In genomic region chr17:47995241-47995935, GRCh38 we compare ENCODE assay signal across 32 cellular contexts. TPM values are rescaled to one million over a fixed set of nuclear protein-coding genes. Genes with fewer than 3 reads are reported as not detected.
DNase-seq lines count a peak whose midpoint lies in the region; ATAC-seq, FAIRE-seq and TF ChIP-seq lines count a peak whose summit lies in the region.
"Had no signal": no experiment of that assay in that cellular context is flagged by ENCODE, and none has a peak within 500 bp of the region (broad histone marks: within the 10 kb centered on the region; RNA-seq: fewer than 3 reads in every experiment).

No MANE protein-coding gene starts in this region.

- H3K27ac ChIP-seq in body of pancreas, result peak overlapping the region in 3 of 4 donors; percentile 67 to 78 (median 70)
- peak overlapping the region; percentile 57 for H3K27ac ChIP-seq in mesodermal cell (ENCODE audit: low read depth, low read length, severe bottlenecking)
- H3K27ac ChIP-seq: adrenal gland, coronary artery, suprapubic skin had no signal

- H3K9me3 ChIP-seq in body of pancreas, result no peaks in the 10 kb centered on the region
- no peaks in the 10 kb centered on the region for H3K9me3 ChIP-seq in mesodermal cell (ENCODE audit: control insufficient read depth, low read length)
- H3K9me3 ChIP-seq: adrenal gland, suprapubic skin had no signal

- H3K27me3 ChIP-seq in body of pancreas, result no peaks in the 10 kb centered on the region
- H3K27me3 ChIP-seq: adrenal gland, suprapubic skin had no signal

- H3K4me1 Mint-ChIP-seq in activated CD4-positive, alpha-beta T cell treated with anti-CD3 and anti-CD28 coated beads, Interleukin-2, amount 10 ng/mL, durations not matched to agents 7 days and 5 days, result no peaks in the 10 kb centered on the region
- H3K4me1 Mint-ChIP-seq: stimulated activated effector memory CD8-positive, alpha-beta T cell treated with anti-CD3 and anti-CD28 coated beads, Interleukin-12 subunit alpha, Interleukin-12 subunit beta, amount 100 ng/mL, for 72 hours had no signal

- 52 to 56% methylated on average over 9 to 11 of the region's 13 CpGs for WGBS in body of pancreas, 2 donors
- WGBS in mesodermal cell (ENCODE audit: insufficient coverage in 2 of 2), 2 experiments, result 37 to 57% methylated on average over 10 to 11 of the region's 13 CpGs

- TF ChIP-seq POLR2A in body of pancreas (IDR thresholded peaks at IDR 0.05), result peak in 1 of 3 donors; percentile 16

- H3K4me3 Mint-ChIP-seq in activated CD4-positive, alpha-beta T cell treated with anti-CD3 and anti-CD28 coated beads, Interleukin-2, amount 10 ng/mL, durations not matched to agents 7 days and 5 days, result no peak overlapping the region
- H3K4me3 Mint-ChIP-seq: stimulated activated effector memory CD8-positive, alpha-beta T cell treated with anti-CD3 and anti-CD28 coated beads, Interleukin-12 subunit alpha, Interleukin-12 subunit beta, amount 100 ng/mL, for 72 hours had no signal

- no peak overlapping the region for H3K27ac Mint-ChIP-seq in activated CD4-positive, alpha-beta T cell treated with anti-CD3 and anti-CD28 coated beads, Interleukin-2, amount 10 ng/mL, durations not matched to agents 7 days and 5 days
- H3K27ac Mint-ChIP-seq: stimulated activated effector memory CD8-positive, alpha-beta T cell treated with anti-CD3 and anti-CD28 coated beads, Interleukin-12 subunit alpha, Interleukin-12 subunit beta, amount 100 ng/mL, for 72 hours had no signal

- ATAC-seq in body of pancreas (peak; percentile 93), HG03354 (IDR thresholded peaks at IDR 0.05; ENCODE audit: poor library complexity, severe bottlenecking, unreplicated experiment) (no peak), HG03025 (IDR thresholded peaks at IDR 0.05; ENCODE audit: low FRiP score, unreplicated experiment) (no peak)
- ATAC-seq: HCT116, left ventricle myocardium superior had no signal

- no peaks in the 10 kb centered on the region for H3K9me3 Mint-ChIP-seq in activated CD4-positive, alpha-beta T cell treated with anti-CD3 and anti-CD28 coated beads, Interleukin-2, amount 10 ng/mL, durations not matched to agents 7 days and 5 days
- H3K9me3 Mint-ChIP-seq: stimulated activated effector memory CD8-positive, alpha-beta T cell treated with anti-CD3 and anti-CD28 coated beads, Interleukin-12 subunit alpha, Interleukin-12 subunit beta, amount 100 ng/mL, for 72 hours had no signal

- H3K4me1 ChIP-seq in body of pancreas (peaks cover 27% of the 10 kb centered on the region), mesodermal cell (ENCODE audit: control insufficient read depth, insufficient read depth, low read length, poor library complexity, severe bottlenecking) (peaks cover 37% of the 10 kb centered on the region)
- H3K4me1 ChIP-seq: adrenal gland, suprapubic skin had no signal

- TF ChIP-seq CTCF in D721Med (IDR thresholded peaks at IDR 0.05; ENCODE audit: insufficient read depth, missing control alignments) (no peak), body of pancreas (IDR thresholded peaks at IDR 0.05) (no peak)

- no peaks in the 10 kb centered on the region for H3K36me3 ChIP-seq in body of pancreas (replicated peaks in 1 of 2; ENCODE audit: insufficient read depth in 1 of 2, low read depth in 2 of 2)
- H3K36me3 ChIP-seq in mesodermal cell (ENCODE audit: control insufficient read depth, insufficient read depth, low read length), result no peaks in the 10 kb centered on the region
- H3K36me3 ChIP-seq: adrenal gland, suprapubic skin had no signal

- H3K27me3 Mint-ChIP-seq in activated CD4-positive, alpha-beta T cell treated with anti-CD3 and anti-CD28 coated beads, Interleukin-2, amount 10 ng/mL, durations not matched to agents 7 days and 5 days, result peaks cover 5% of the 10 kb centered on the region

- FAIRE-seq in D721Med (lab: Jason Lieb, UNC), result no peak
- FAIRE-seq: bronchial epithelial cell, endothelial cell of umbilical vein, HTR-8/SVneo, small intestine, urothelium cell line had no signal

- DNase-seq in D721Med (ENCODE audit: insufficient read length, low spot score) (peak; percentile 47), NCI-H1417 (lab: John Stamatoyannopoulos, UW) (peak in 2 of 3 experiments; percentile 50 to 85), body of pancreas (peak; percentile 83 to 90 (median 88)), HUDEP-2 (lab: John Stamatoyannopoulos, UW; ENCODE audit: unreplicated experiment in 76 of 76) (no peak)
- no peak for DNase-seq in activated CD4-positive, alpha-beta T cell treated with anti-CD3 and anti-CD28 coated beads, Interleukin-2, amount 10 ng/mL, durations not matched to agents 7 days and 5 days
- DNase-seq: ACHN; activated naive CD4-positive, alpha-beta T cell; activated T-cell treated with anti-CD3 and anti-CD28 coated beads, Interleukin-2, amount 50 U/mL, for 1 hour; adrenal gland; C1 segment of cervical spinal cord; head of caudate nucleus; left ventricle myocardium superior; NCI-H1048; NCI-H774; OCI-M1; Right ventricle myocardium superior; small intestine; stimulated activated CD4-positive, alpha-beta T cell treated with anti-CD3 and anti-CD28 coated beads, Interleukin-2, amount 100 ng/mL, for 24 hours; SW 1271 had no signal

- no peak overlapping the region for H3K4me3 ChIP-seq in body of pancreas
- no peak overlapping the region for H3K4me3 ChIP-seq in mesodermal cell (ENCODE audit: extremely low read depth, insufficient read depth, low read length, poor library complexity, severe bottlenecking)
- H3K4me3 ChIP-seq: adrenal gland, coronary artery, suprapubic skin had no signal

- no peaks in the 10 kb centered on the region for H3K36me3 Mint-ChIP-seq in activated CD4-positive, alpha-beta T cell treated with anti-CD3 and anti-CD28 coated beads, Interleukin-2, amount 10 ng/mL, durations not matched to agents 7 days and 5 days (ENCODE audit: low read depth)
- H3K36me3 Mint-ChIP-seq: stimulated activated effector memory CD8-positive, alpha-beta T cell treated with anti-CD3 and anti-CD28 coated beads, Interleukin-12 subunit alpha, Interleukin-12 subunit beta, amount 100 ng/mL, for 72 hours had no signal

- intact Hi-C loops in body of pancreas (cut with DNase I), result no loop called here

- POLR2A ChIA-PET in activated CD4-positive, alpha-beta T cell treated with anti-CD3 and anti-CD28 coated beads, Interleukin-2, amount 10 ng/mL, durations not matched to agents 7 days and 5 days (lab: Charles Lee), result no interaction called here

- CTCF ChIA-PET in activated CD4-positive, alpha-beta T cell treated with anti-CD3 and anti-CD28 coated beads, Interleukin-2, amount 10 ng/mL, durations not matched to agents 7 days and 5 days (lab: Charles Lee), result interaction anchor here (1.3 to 1.4 kb wide), 2 partner anchors 17 to 19 kb away, joined by 3 to 4 read pairs; no protein-coding TSS in a partner anchor

RNA-seq across cellular contexts. Expression of gene CDK5RAP3, which starts 24.5 kb away (rescaled TPM):
- 100 to 1,000 TPM; 209 to 588 TPM for total RNA-seq in body of pancreas
- polyA plus RNA-seq in mesodermal cell (2013, experiment 1 of 2), result 139 TPM
- polyA plus RNA-seq in mesodermal cell (2013, experiment 2 of 2), result 116 TPM
- total RNA-seq in activated CD4-positive, alpha-beta T cell treated with anti-CD3 and anti-CD28 coated beads, Interleukin-2, amount 10 ng/mL, durations not matched to agents 7 days and 5 days, result 100 to 1,000 TPM; 212 to 213 TPM

RNA-seq across cellular contexts. Expression of gene PRR15L, which starts 37.7 kb away (rescaled TPM):
- 10 to 100 TPM; 36.6 to 63.3 TPM for total RNA-seq in body of pancreas
- not detected for polyA plus RNA-seq in mesodermal cell (2013, experiment 1 of 2)
- not detected for polyA plus RNA-seq in mesodermal cell (2013, experiment 2 of 2)
- total RNA-seq in activated CD4-positive, alpha-beta T cell treated with anti-CD3 and anti-CD28 coated beads, Interleukin-2, amount 10 ng/mL, durations not matched to agents 7 days and 5 days, result not detected
- total RNA-seq: endothelial cell of umbilical vein, left ventricle myocardium superior, LHCN-M2, pulmonary artery endothelial cell, Right ventricle myocardium superior had no signal
- polyA plus RNA-seq: endothelial cell of umbilical vein had no signal

RNA-seq across cellular contexts. Expression of gene COPZ2, which starts 42.2 kb away (rescaled TPM):
- 10 to 100 TPM in 1 of 2 donors, 1 to 10 TPM in 1; 7.0 to 43.5 TPM for total RNA-seq in body of pancreas
- polyA plus RNA-seq in mesodermal cell (2013, experiment 1 of 2), result 5.7 TPM
- polyA plus RNA-seq in mesodermal cell (2013, experiment 2 of 2), result 8.0 TPM
- 1 to 10 TPM; 3.4 to 4.0 TPM for total RNA-seq in activated CD4-positive, alpha-beta T cell treated with anti-CD3 and anti-CD28 coated beads, Interleukin-2, amount 10 ng/mL, durations not matched to agents 7 days and 5 days

RNA-seq across cellular contexts. Expression of gene NFE2L1, which starts 52.8 kb away (rescaled TPM):
- 10 to 100 TPM; 39.4 to 74.2 TPM for total RNA-seq in body of pancreas
- polyA plus RNA-seq in mesodermal cell (2013, experiment 1 of 2), result 143 TPM
- polyA plus RNA-seq in mesodermal cell (2013, experiment 2 of 2), result 107 TPM
- 10 to 100 TPM; 53.2 to 65.9 TPM for total RNA-seq in activated CD4-positive, alpha-beta T cell treated with anti-CD3 and anti-CD28 coated beads, Interleukin-2, amount 10 ng/mL, durations not matched to agents 7 days and 5 days

RNA-seq across cellular contexts. Expression of gene PNPO, which starts 54.0 kb away (rescaled TPM):
- total RNA-seq in body of pancreas, result 10 to 100 TPM; 27.8 to 55.4 TPM
- 9.1 TPM for polyA plus RNA-seq in mesodermal cell (2013, experiment 1 of 2)
- 7.9 TPM for polyA plus RNA-seq in mesodermal cell (2013, experiment 2 of 2)
- total RNA-seq in activated CD4-positive, alpha-beta T cell treated with anti-CD3 and anti-CD28 coated beads, Interleukin-2, amount 10 ng/mL, durations not matched to agents 7 days and 5 days, result 10 to 100 TPM; 30.9 to 36.5 TPM

Comparison
In these comparisons a context has a peak if more than half of its experiments do, and no peak if none do; other contexts are left out.
1. DNase-seq: peak in D721Med (single experiment), NCI-H1417 (2 of 3) and body of pancreas (4 of 4); none in HUDEP-2 (0 of 76) and activated CD4-positive, alpha-beta T cell treated with anti-CD3 and anti-CD28 coated beads, Interleukin-2, amount 10 ng/mL, durations not matched to agents 7 days and 5 days (single experiment).
2. RNA of gene PRR15L, which starts 37.7 kb away (total RNA-seq): 36.6 to 63.3 TPM in body of pancreas; not detected in activated CD4-positive, alpha-beta T cell treated with anti-CD3 and anti-CD28 coated beads, Interleukin-2, amount 10 ng/mL, durations not matched to agents 7 days and 5 days; every median in the first group is over 10 times any median in the second.